In the genomic region with DNA sequence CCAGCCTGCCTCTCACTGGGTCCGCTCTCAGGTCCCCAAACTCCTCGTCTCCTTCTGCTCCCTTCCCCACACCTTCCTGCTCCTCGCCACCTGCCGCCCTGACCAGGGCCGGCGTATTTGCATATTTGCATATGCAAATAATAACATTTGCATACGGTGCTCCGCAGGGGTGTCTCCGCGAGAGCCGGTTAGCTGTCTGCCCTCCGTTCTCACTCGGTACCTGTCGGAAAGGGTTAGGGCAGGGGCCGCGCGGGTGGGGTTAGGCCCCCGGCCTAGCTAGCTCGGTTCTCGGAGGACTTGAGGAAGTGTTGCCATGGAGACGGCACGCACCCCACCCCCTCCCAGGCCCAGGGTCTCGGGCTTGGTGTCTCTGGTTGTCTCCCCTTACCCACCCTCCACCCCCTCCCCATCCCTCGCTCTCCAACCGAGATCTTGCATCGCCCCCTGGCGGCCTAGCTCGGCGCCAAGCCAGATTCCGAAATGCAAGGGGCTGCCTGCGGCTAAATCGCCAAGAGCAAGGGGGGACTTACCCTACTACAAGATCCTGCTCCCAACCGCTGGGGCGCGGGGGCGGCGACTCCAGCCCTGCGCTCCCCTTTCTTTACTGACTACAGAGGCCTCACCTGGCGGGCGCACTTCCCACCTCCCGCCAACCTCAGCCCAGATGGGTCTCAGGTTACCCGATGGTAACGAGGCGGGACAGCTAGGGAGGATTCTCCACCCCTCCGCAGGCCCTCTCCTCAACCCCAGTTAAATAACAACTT, we compare ENCODE assay signal across 8 cellular contexts. TPM values are rescaled to one million over a fixed set of nuclear protein-coding genes. Genes with fewer than 3 reads are reported as not detected.
DNase-seq lines count a peak whose midpoint lies in the region; ATAC-seq and TF ChIP-seq lines count a peak whose summit lies in the region.

No MANE protein-coding gene starts in this region.

- POLR2A ChIA-PET in GM10248 (lab: Yijun Ruan, JAX): interaction anchor here (0.6 to 6.5 kb wide), 2 partner anchors 13 to 46 kb away, joined by 3 to 32 read pairs; a partner anchor contains a TSS
- POLR2A ChIA-PET in activated CD4-positive, alpha-beta memory T cell treated with anti-CD3 and anti-CD28 coated beads for 36 hours (lab: Charles Lee): interaction anchor here (0.8 to 2.0 kb wide), 8 partner anchors 9 to 28 kb away, joined by 3 to 11 read pairs (median 4); a partner anchor contains a TSS

- H3K9me3 ChIP-seq in effector memory CD4-positive, alpha-beta T cell (ENCODE audit: control insufficient read depth, low read length): no peaks in the 10 kb centered on the region
- no peaks in the 10 kb centered on the region for H3K9me3 ChIP-seq in muscle layer of duodenum (ENCODE audit: control insufficient read depth in 1 of 2, low read length in 2 of 2)
- H3K9me3 ChIP-seq in transverse colon: no peaks in the 10 kb centered on the region

- H3K4me1 Mint-ChIP-seq in activated CD4-positive, alpha-beta memory T cell treated with anti-CD3 and anti-CD28 coated beads for 36 hours (ENCODE audit: low read depth): peaks cover 39% of the 10 kb centered on the region

- no peaks in the 10 kb centered on the region for H3K9me3 Mint-ChIP-seq in activated CD4-positive, alpha-beta memory T cell treated with anti-CD3 and anti-CD28 coated beads for 36 hours

- peak; percentile 85 for TF ChIP-seq CTCF in GM10248 (IDR thresholded peaks at IDR 0.05; ENCODE audit: control extremely low read depth, extremely low read depth, low read depth, missing control alignments)
- TF ChIP-seq CTCF in transverse colon (IDR thresholded peaks at IDR 0.05): peak; percentile 34 to 74 (median 63)

- CTCF ChIA-PET in GM10248 (lab: Yijun Ruan, JAX): interaction anchor here (0.7 to 22.8 kb wide), 48 partner anchors 9 to 524 kb away, joined by 3 to 403 read pairs (median 4); a partner anchor contains a TSS
- CTCF ChIA-PET in activated CD4-positive, alpha-beta memory T cell treated with anti-CD3 and anti-CD28 coated beads for 36 hours (lab: Charles Lee): interaction anchor here (0.6 to 15.0 kb wide), 40 partner anchors 9 to 548 kb away, joined by 3 to 447 read pairs (median 5); a partner anchor contains a TSS

- no peak for TF ChIP-seq EP300 in transverse colon (IDR thresholded peaks at IDR 0.05; ENCODE audit: low read depth)

- TF ChIP-seq POLR2A in transverse colon (IDR thresholded peaks at IDR 0.05): no peak

- DNase-seq in GM10248 (ENCODE audit: extremely low spot score): peak; percentile 72
- DNase-seq in NCI-H446 (lab: John Stamatoyannopoulos, UW): peak; percentile 62 to 86
- peak; percentile 80 for DNase-seq in activated CD4-positive, alpha-beta memory T cell treated with anti-CD3 and anti-CD28 coated beads for 36 hours
- DNase-seq in effector memory CD4-positive, alpha-beta T cell: peak in 1 of 3 donors; percentile 35
- peak; percentile 72 for DNase-seq in transverse colon
- no peak for DNase-seq in cortex of kidney (lab: John Stamatoyannopoulos, UW)

- peak; percentile 29 for ATAC-seq in HG02885 (IDR thresholded peaks at IDR 0.05; ENCODE audit: poor library complexity, unreplicated experiment)

- H3K36me3 Mint-ChIP-seq in activated CD4-positive, alpha-beta memory T cell treated with anti-CD3 and anti-CD28 coated beads for 36 hours: no peaks in the 10 kb centered on the region

- no peak overlapping the region for H3K27ac ChIP-seq in effector memory CD4-positive, alpha-beta T cell (ENCODE audit: insufficient read depth, low read length, poor library complexity, severe bottlenecking)
- H3K27ac ChIP-seq in muscle layer of duodenum (ENCODE audit: low read length) (no peak overlapping the region), transverse colon (peak overlapping the region in 1 of 4 donors; percentile 33)

- H3K4me3 ChIP-seq in effector memory CD4-positive, alpha-beta T cell (ENCODE audit: insufficient read depth, low read depth, low read length, poor library complexity, severe bottlenecking): peak overlapping the region; percentile 37
- H3K4me3 ChIP-seq in muscle layer of duodenum (ENCODE audit: low read depth in 1 of 2, low read length in 2 of 2): peak overlapping the region; percentile 16 to 29
- H3K4me3 ChIP-seq in transverse colon: peak overlapping the region in 2 of 4 donors; percentile 15 to 42

- peak overlapping the region; percentile 63 for H3K4me3 Mint-ChIP-seq in activated CD4-positive, alpha-beta memory T cell treated with anti-CD3 and anti-CD28 coated beads for 36 hours

- 1% methylated on average over 36 of the region's 45 CpGs; no CpG with 5 or more reads in 1 of the 2 donors for WGBS in transverse colon (ENCODE audit: low coverage in 1 of 2), 2 donors

- H3K4me1 ChIP-seq in effector memory CD4-positive, alpha-beta T cell (ENCODE audit: control insufficient read depth, insufficient read depth, low read length, poor library complexity, severe bottlenecking): peaks cover 58% of the 10 kb centered on the region
- H3K4me1 ChIP-seq in muscle layer of duodenum (ENCODE audit: control insufficient read depth in 1 of 2, insufficient read depth in 2 of 2, low read length in 2 of 2): peaks cover 15 to 62% of the 10 kb centered on the region in 2 donors
- H3K4me1 ChIP-seq in transverse colon: peaks cover 39 to 59% (median 56%) of the 10 kb centered on the region in 4 donors

- intact Hi-C loops in activated CD4-positive, alpha-beta memory T cell treated with anti-CD3 and anti-CD28 coated beads for 36 hours (cut with micrococcal nuclease): loop anchor here (1.0 to 5.0 kb wide), 2 partner anchors 29 to 131 kb away; a partner anchor contains a TSS
- intact Hi-C loops in transverse colon (cut with DNase I; ENCODE audit: low total_unique reads): loop anchor here (1.0 kb wide), 1 partner anchor 25 kb away; no protein-coding TSS in a partner anchor

- H3K27me3 ChIP-seq in effector memory CD4-positive, alpha-beta T cell (replicated peaks; ENCODE audit: control insufficient read depth, insufficient read depth, low read length, poor library complexity, severe bottlenecking): peaks cover 38% of the 10 kb centered on the region
- peaks cover 55% of the 10 kb centered on the region for H3K27me3 ChIP-seq in muscle layer of duodenum (ENCODE audit: low read depth, low read length)
- H3K27me3 ChIP-seq in transverse colon: peaks cover 65% of the 10 kb centered on the region

- peaks cover 28% of the 10 kb centered on the region for H3K27me3 Mint-ChIP-seq in activated CD4-positive, alpha-beta memory T cell treated with anti-CD3 and anti-CD28 coated beads for 36 hours

- H3K27ac Mint-ChIP-seq in activated CD4-positive, alpha-beta memory T cell treated with anti-CD3 and anti-CD28 coated beads for 36 hours: no peak overlapping the region

- no peaks in the 10 kb centered on the region for H3K36me3 ChIP-seq in effector memory CD4-positive, alpha-beta T cell (ENCODE audit: control insufficient read depth, insufficient read depth, low read length)
- H3K36me3 ChIP-seq in muscle layer of duodenum (ENCODE audit: control insufficient read depth in 1 of 2, insufficient read depth in 2 of 2, low read length in 2 of 2) (no peaks in the 10 kb centered on the region), transverse colon (no peaks in the 10 kb centered on the region)

- in situ Hi-C loops in transverse colon (cut with MboI; ENCODE audit: low pct_ligation_motif_present in 1 of 4, low pct_unique_long_range_greater_than_20kb in 1 of 4, low sequenced_read_pairs in 3 of 4): no loop called here

RNA-seq across cellular contexts. Expression of a gene that starts 8.1 kb away (rescaled TPM):
- 1 to 10 TPM; 1.9 to 2.0 TPM for total RNA-seq in activated CD4-positive, alpha-beta memory T cell treated with anti-CD3 and anti-CD28 coated beads for 36 hours
- 1 to 10 TPM; 1.8 to 3.3 (median 1.9) TPM for total RNA-seq in transverse colon

RNA-seq across cellular contexts. Expression of a gene that starts 13.4 kb away (rescaled TPM):
- total RNA-seq in activated CD4-positive, alpha-beta memory T cell treated with anti-CD3 and anti-CD28 coated beads for 36 hours: 100 to 1,000 TPM; 401 to 404 TPM
- 100 to 1,000 TPM in 1 of 4 donors, 10 to 100 TPM in 3; 29.2 to 104 (median 33.4) TPM for total RNA-seq in transverse colon

RNA-seq across cellular contexts. Expression of a gene that starts 26.3 kb away (rescaled TPM):
- total RNA-seq in activated CD4-positive, alpha-beta memory T cell treated with anti-CD3 and anti-CD28 coated beads for 36 hours: under 1 TPM; 0.24 to 0.46 TPM
- not detected for total RNA-seq in transverse colon
